1 cellular context compared by ENCODE assay signal in the genomic region with DNA sequence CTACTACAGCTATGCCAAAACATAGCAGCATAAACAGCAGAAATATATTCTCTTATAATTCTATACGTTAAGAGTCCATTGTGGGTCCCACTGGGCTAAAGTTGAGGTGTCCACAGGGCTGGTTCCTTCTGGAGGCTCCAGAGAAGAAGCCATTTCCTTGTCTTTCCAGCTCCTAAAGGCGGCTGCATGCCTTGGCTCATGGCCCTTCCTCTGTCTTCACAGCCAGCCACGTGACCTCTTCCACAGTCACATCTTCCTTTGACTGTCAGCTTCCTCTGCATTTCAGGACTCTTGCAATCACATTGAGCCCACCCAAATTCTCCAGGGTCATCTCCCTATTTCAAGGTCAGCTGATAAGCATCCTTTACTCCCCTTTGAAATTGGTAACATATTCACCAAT.
TF ChIP-seq lines count a peak whose summit lies in the region.

No MANE protein-coding gene starts in this region.

TF ChIP-seq in GM12878, 131 proteins besides CTCF, POLR2A, EP300 and RAD21:
- TF ChIP-seq, protein P1, sequence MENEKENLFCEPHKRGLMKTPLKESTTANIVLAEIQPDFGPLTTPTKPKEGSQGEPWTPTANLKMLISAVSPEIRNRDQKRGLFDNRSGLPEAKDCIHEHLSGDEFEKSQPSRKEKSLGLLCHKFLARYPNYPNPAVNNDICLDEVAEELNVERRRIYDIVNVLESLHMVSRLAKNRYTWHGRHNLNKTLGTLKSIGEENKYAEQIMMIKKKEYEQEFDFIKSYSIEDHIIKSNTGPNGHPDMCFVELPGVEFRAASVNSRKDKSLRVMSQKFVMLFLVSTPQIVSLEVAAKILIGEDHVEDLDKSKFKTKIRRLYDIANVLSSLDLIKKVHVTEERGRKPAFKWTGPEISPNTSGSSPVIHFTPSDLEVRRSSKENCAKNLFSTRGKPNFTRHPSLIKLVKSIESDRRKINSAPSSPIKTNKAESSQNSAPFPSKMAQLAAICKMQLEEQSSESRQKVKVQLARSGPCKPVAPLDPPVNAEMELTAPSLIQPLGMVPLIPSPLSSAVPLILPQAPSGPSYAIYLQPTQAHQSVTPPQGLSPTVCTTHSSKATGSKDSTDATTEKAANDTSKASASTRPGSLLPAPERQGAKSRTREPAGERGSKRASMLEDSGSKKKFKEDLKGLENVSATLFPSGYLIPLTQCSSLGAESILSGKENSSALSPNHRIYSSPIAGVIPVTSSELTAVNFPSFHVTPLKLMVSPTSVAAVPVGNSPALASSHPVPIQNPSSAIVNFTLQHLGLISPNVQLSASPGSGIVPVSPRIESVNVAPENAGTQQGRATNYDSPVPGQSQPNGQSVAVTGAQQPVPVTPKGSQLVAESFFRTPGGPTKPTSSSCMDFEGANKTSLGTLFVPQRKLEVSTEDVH (IDR thresholded peaks at IDR 0.05; ENCODE audit: low read depth, partially characterized antibody): no peak
- TF ChIP-seq FOXK2 (IDR thresholded peaks at IDR 0.05) (no peak), SIX5 (IDR thresholded peaks at IDR 0.05; ENCODE audit: low read depth, low read length, severe bottlenecking) (no peak)
TF ChIP-seq in GM12878: peak in this region for 0.
